ENCODE assay signal across 26 cellular contexts in the genomic region with DNA sequence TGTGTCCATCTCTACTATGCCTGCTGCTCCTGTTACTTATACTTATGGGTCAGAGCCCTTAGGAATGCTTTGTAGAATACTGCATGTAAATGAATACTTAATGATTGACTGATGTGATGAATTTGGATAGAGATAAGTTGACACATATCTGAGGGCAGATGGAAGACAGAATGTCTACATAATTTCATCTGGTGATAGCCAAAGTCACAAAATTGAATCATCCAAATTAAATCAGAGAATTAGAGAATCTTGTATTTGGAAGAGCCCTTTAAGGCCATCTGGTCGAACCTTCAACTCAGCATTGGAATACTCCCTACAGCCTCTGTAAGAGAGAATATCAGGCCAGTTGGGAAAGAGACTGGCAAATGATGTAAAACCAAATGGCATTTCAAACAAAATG.
"Had no signal": no experiment of that assay in that cellular context is flagged by ENCODE, and none has a peak within 500 bp of the region (broad histone marks: within the 10 kb centered on the region; RNA-seq: fewer than 3 reads in every experiment).

No MANE protein-coding gene starts in this region.

- H3K27ac ChIP-seq: stomach, suprapubic skin, testis, thoracic aorta, thyroid gland, tibial artery, tibial nerve, transverse colon, upper lobe of left lung, upper lobe of right lung, uterus, vagina had no signal

- DNase-seq: stimulated activated CD4-positive, alpha-beta T cell treated with anti-CD3 and anti-CD28 coated beads, Interleukin-2, amount 100 ng/mL, for 48 hours; stimulated activated CD4-positive, alpha-beta T cell treated with anti-CD3 and anti-CD28 coated beads, Interleukin-4, amount 100 ng/mL, for 1 hour; stimulated activated CD4-positive, alpha-beta T cell treated with anti-CD3 and anti-CD28 coated beads, Interleukin-4, amount 100 ng/mL, for 24 hours; stimulated activated CD4-positive, alpha-beta T cell treated with anti-CD3 and anti-CD28 coated beads, Interleukin-4, amount 100 ng/mL, for 4 hours; stimulated activated CD8-positive, alpha-beta memory T cell treated with anti-CD3 and anti-CD28 coated beads, Interleukin-4, amount 100 ng/mL, for 48 hours; stimulated activated naive B cell treated with anti-CD40 and anti-IgM and Interleukin-4, amounts not matched to agents 10 μg/mL and 1 μg/mL and 100 μg/mL, for 72 hours; stimulated activated naive CD4-positive, alpha-beta T cell; stimulated activated naive CD4-positive, alpha-beta T cell treated with Interleukin-2 at 50 U/mL for 16 hours; stimulated activated naive CD8-positive, alpha-beta T cell treated with anti-CD3 and anti-CD28 coated beads, Interleukin-15, amount 100 ng/mL, for 72 hours; stimulated activated naive CD8-positive, alpha-beta T cell treated with anti-CD3 and anti-CD28 coated beads, Interleukin-15, Interleukin-2, amounts not matched to agents 100 U/mL and 50 U/mL, for 24 hours; stomach; substantia nigra; testis; thyroid gland; tibial artery; transverse colon; trophoblast cell; upper lobe of left lung; upper lobe of right lung; uterus had no signal

- H3K27me3 ChIP-seq: suprapubic skin, testis, thyroid gland, tibial artery, transverse colon, upper lobe of left lung, upper lobe of right lung, uterus, vagina had no signal

- H3K4me3 ChIP-seq: stomach, suprapubic skin, testis, thoracic aorta, thyroid gland, tibial artery, tibial nerve, transverse colon, upper lobe of left lung, upper lobe of right lung, uterus, vagina had no signal

- H3K9me3 ChIP-seq: stomach, suprapubic skin, testis, thoracic aorta, thyroid gland, tibial artery, tibial nerve, transverse colon, upper lobe of left lung, upper lobe of right lung, uterus, vagina had no signal

- H3K36me3 ChIP-seq: stomach, suprapubic skin, thoracic aorta, thyroid gland, tibial artery, tibial nerve, transverse colon, upper lobe of left lung, upper lobe of right lung, uterus, vagina had no signal

- ATAC-seq: stimulated activated effector memory CD8-positive, alpha-beta T cell treated with anti-CD3 and anti-CD28 coated beads, Interleukin-12 subunit alpha, Interleukin-12 subunit beta, amount 100 ng/mL, for 72 hours; stimulated activated memory B cell treated with anti-CD40 and anti-IgM and Interleukin-4, amounts not matched to agents 10 μg/mL and 1 μg/mL and 100 μg/mL, for 72 hours; stimulated activated naive B cell treated with anti-CD40 and anti-IgM and Interleukin-4, amounts not matched to agents 10 μg/mL and 1 μg/mL and 100 μg/mL, for 72 hours; stimulated activated naive CD8-positive, alpha-beta T cell treated with anti-CD3 and anti-CD28 coated beads, Interleukin-15, amount 100 ng/mL, for 72 hours; stimulated activated naive CD8-positive, alpha-beta T cell treated with anti-CD3 and anti-CD28 coated beads, Interleukin-15, Interleukin-2, amounts not matched to agents 100 U/mL and 50 U/mL, for 24 hours; upper lobe of right lung had no signal

- H3K4me1 ChIP-seq: stomach, suprapubic skin, testis, thyroid gland, tibial artery, tibial nerve, transverse colon, upper lobe of left lung, upper lobe of right lung, uterus, vagina had no signal
